1 cellular context compared by ENCODE assay signal in genomic region chr18:3279201-3280185, GRCh38.
TF ChIP-seq lines count a peak whose summit lies in the region.

No MANE protein-coding gene starts in this region.

TF ChIP-seq in A549, 52 proteins besides CTCF, POLR2A, EP300 and RAD21 (continued from another document):
- TF ChIP-seq REST (IDR thresholded peaks at IDR 0.05) (no peak), ZNF302 (CRISPR knock-in tag; IDR thresholded peaks at IDR 0.05) (no peak), FOSL2 (IDR thresholded peaks at IDR 0.05) (no peak), FOSL2 (CRISPR knock-in tag; IDR thresholded peaks at IDR 0.05) (no peak), ZFP36 (IDR thresholded peaks at IDR 0.05; ENCODE audit: borderline replicate concordance, partially characterized antibody) (no peak), SMC3 (IDR thresholded peaks at IDR 0.05) (no peak), NFE2L2 (conservative IDR thresholded peaks at IDR 0.05; ENCODE audit: low read length) (no peak), KDM1A (IDR thresholded peaks at IDR 0.05; ENCODE audit: low read depth) (no peak), HOXB13 (CRISPR knock-in tag; IDR thresholded peaks at IDR 0.05; ENCODE audit: low read depth) (no peak), E2F6 (IDR thresholded peaks at IDR 0.05; ENCODE audit: borderline replicate concordance, low read depth) (no peak), NR3C1 (IDR thresholded peaks at IDR 0.05) (no peak), RARB (CRISPR knock-in tag; IDR thresholded peaks at IDR 0.05) (no peak), CHD2 (IDR thresholded peaks at IDR 0.05; ENCODE audit: low read length, partially characterized antibody) (no peak), CEBPB (IDR thresholded peaks at IDR 0.05) (no peak), SREBF2 (IDR thresholded peaks at IDR 0.05) (no peak), PBX3 (IDR thresholded peaks at IDR 0.05) (no peak), CHD4 (IDR thresholded peaks at IDR 0.05; ENCODE audit: borderline replicate concordance) (no peak)
